10 cellular contexts compared by ENCODE assay signal in the genomic region with DNA sequence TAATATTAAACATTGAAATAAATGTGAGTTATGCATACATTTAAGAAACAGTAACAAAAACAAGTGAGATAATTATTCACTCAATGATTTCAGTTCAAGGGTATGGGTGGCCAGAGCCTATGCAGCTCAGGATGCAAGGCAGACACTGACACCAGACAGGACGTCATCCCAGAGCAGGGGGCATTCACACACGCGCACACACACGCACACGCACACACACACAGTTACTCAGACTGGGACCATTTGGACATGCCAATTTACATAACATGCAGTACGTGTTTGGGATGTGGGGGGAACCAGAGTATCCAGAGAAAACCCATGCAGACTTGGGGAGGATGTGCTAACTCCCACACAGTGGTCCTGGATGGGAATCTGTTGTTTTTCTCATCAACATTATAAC. TPM values are rescaled to one million over a fixed set of nuclear protein-coding genes. Genes with fewer than 3 reads are reported as not detected.
DNase-seq lines count a peak whose midpoint lies in the region; ATAC-seq, FAIRE-seq and TF ChIP-seq lines count a peak whose summit lies in the region.
"Had no signal": no experiment of that assay in that cellular context is flagged by ENCODE, and none has a peak within 500 bp of the region (broad histone marks: within the 10 kb centered on the region; RNA-seq: fewer than 3 reads in every experiment).

No MANE protein-coding gene starts in this region.

- peak; percentile 35 to 37 for DNase-seq in activated CD4-positive, alpha-beta T cell treated with anti-CD3 and anti-CD28 coated beads for 4 hours
- DNase-seq in coronary artery (ENCODE audit: low spot score) (no peak), gastrocnemius medialis (no peak), GM19239 (ENCODE audit: insufficient read length, low spot score) (no peak), head of caudate nucleus (no peak)
- DNase-seq: NCI-H187 had no signal

- FAIRE-seq in GM19239 (lab: Jason Lieb, UNC): no peak

- no peaks in the 10 kb centered on the region for H3K27me3 ChIP-seq in gastrocnemius medialis

- H3K4me1 ChIP-seq in gastrocnemius medialis: no peaks in the 10 kb centered on the region

- intact Hi-C loops in gastrocnemius medialis (cut with DNase I; ENCODE audit: low total_unique reads) (no loop called here), head of caudate nucleus (cut with DNase I) (no loop called here)

- TF ChIP-seq POLR2A in gastrocnemius medialis (IDR thresholded peaks at IDR 0.05): no peak

- in situ Hi-C loops in gastrocnemius medialis (cut with MboI; ENCODE audit: low sequenced_read_pairs in 4 of 4): no loop called here

- H3K9me3 ChIP-seq in gastrocnemius medialis: no peaks in the 10 kb centered on the region

- H3K27ac ChIP-seq in coronary artery (peak overlapping the region; percentile 48 to 66), gastrocnemius medialis (peak overlapping the region; percentile 16 to 65 (median 46))
- H3K27ac ChIP-seq: RWPE1 had no signal

- peak; percentile 24 for ATAC-seq in GM21447 (IDR thresholded peaks at IDR 0.05; ENCODE audit: unreplicated experiment)
- ATAC-seq in gastrocnemius medialis: no peak
- no peak for ATAC-seq in GM18858 (IDR thresholded peaks at IDR 0.05; ENCODE audit: unreplicated experiment)
- ATAC-seq in HG02759 (IDR thresholded peaks at IDR 0.05; ENCODE audit: unreplicated experiment): no peak

- H3K36me3 ChIP-seq in gastrocnemius medialis: no peaks in the 10 kb centered on the region

- TF ChIP-seq CTCF in coronary artery (IDR thresholded peaks at IDR 0.05) (no peak), gastrocnemius medialis (IDR thresholded peaks at IDR 0.05 in 4 of 5, conservative IDR thresholded peaks at IDR 0.05 in 1 of 5) (no peak)

- H3K4me3 ChIP-seq in coronary artery (peak overlapping the region; percentile 42), gastrocnemius medialis (peak overlapping the region in 1 of 4 donors; percentile 33)

RNA-seq across cellular contexts. Expression of gene CD200, which starts 24.9 kb away (rescaled TPM):
- total RNA-seq in gastrocnemius medialis: under 1 TPM; 0.27 to 0.76 (median 0.36) TPM

Comparison
In these comparisons a context has a peak if more than half of its experiments do, and no peak if none do; other contexts are left out.
1. DNase-seq: peak in activated CD4-positive, alpha-beta T cell treated with anti-CD3 and anti-CD28 coated beads for 4 hours (2 of 2); none in coronary artery (single experiment), gastrocnemius medialis (0 of 2), GM19239 (single experiment) and head of caudate nucleus (0 of 42).